Comparison of ENCODE assay signal across 21 cellular contexts in genomic region chrX:118156254-118156952, GRCh38. TPM values are rescaled to one million over a fixed set of nuclear protein-coding genes. Genes with fewer than 3 reads are reported as not detected.
"Had no signal": no experiment of that assay in that cellular context is flagged by ENCODE, and none has a peak within 500 bp of the region (broad histone marks: within the 10 kb centered on the region; RNA-seq: fewer than 3 reads in every experiment).

No MANE protein-coding gene starts in this region.

- H3K27me3 Mint-ChIP-seq: activated CD4-positive, alpha-beta memory T cell treated with anti-CD3 and anti-CD28 coated beads, Interleukin-2, amount 10 ng/mL, durations not matched to agents 7 days and 5 days; activated CD4-positive, alpha-beta T cell treated with anti-CD3 and anti-CD28 coated beads, Interleukin-2, amount 10 ng/mL, durations not matched to agents 24 days and 14 days; activated CD8-positive, alpha-beta memory T cell treated with anti-CD3 and anti-CD28 coated beads, Interleukin-2, amount 10 ng/mL, durations not matched to agents 7 days and 5 days; activated naive CD8-positive, alpha-beta T cell treated with anti-CD3 and anti-CD28 coated beads for 36 hours; T-helper 17 cell had no signal

- H3K36me3 ChIP-seq: breast epithelium, esophagus squamous epithelium, gastrocnemius medialis, left lung, upper lobe of left lung had no signal

- H3K36me3 Mint-ChIP-seq: activated CD8-positive, alpha-beta memory T cell treated with anti-CD3 and anti-CD28 coated beads, Interleukin-2, amount 10 ng/mL, durations not matched to agents 7 days and 5 days; activated naive CD8-positive, alpha-beta T cell treated with anti-CD3 and anti-CD28 coated beads for 36 hours; natural killer cell; stimulated activated effector memory CD8-positive, alpha-beta T cell treated with anti-CD3 and anti-CD28 coated beads, Interleukin-12 subunit alpha, Interleukin-12 subunit beta, amount 100 ng/mL, for 72 hours had no signal

- H3K9me3 Mint-ChIP-seq: activated CD4-positive, alpha-beta memory T cell treated with anti-CD3 and anti-CD28 coated beads, Interleukin-2, amount 10 ng/mL, durations not matched to agents 7 days and 5 days; activated CD4-positive, alpha-beta T cell treated with anti-CD3 and anti-CD28 coated beads, Interleukin-2, amount 10 ng/mL, durations not matched to agents 24 days and 14 days; activated naive CD8-positive, alpha-beta T cell treated with anti-CD3 and anti-CD28 coated beads for 36 hours; natural killer cell; stimulated activated effector memory CD8-positive, alpha-beta T cell treated with anti-CD3 and anti-CD28 coated beads, Interleukin-12 subunit alpha, Interleukin-12 subunit beta, amount 100 ng/mL, for 72 hours had no signal

- H3K27ac ChIP-seq: breast epithelium, coronary artery, esophagus squamous epithelium, gastrocnemius medialis, left lung, psoas muscle, skin epidermis, upper lobe of left lung had no signal

- H3K27me3 ChIP-seq: esophagus squamous epithelium, gastrocnemius medialis, upper lobe of left lung had no signal

- H3K4me1 ChIP-seq: breast epithelium, esophagus squamous epithelium, gastrocnemius medialis, left lung, psoas muscle, upper lobe of left lung had no signal

- H3K4me3 Mint-ChIP-seq: activated CD4-positive, alpha-beta memory T cell treated with anti-CD3 and anti-CD28 coated beads, Interleukin-2, amount 10 ng/mL, durations not matched to agents 7 days and 5 days; activated CD4-positive, alpha-beta T cell treated with anti-CD3 and anti-CD28 coated beads, Interleukin-2, amount 10 ng/mL, durations not matched to agents 24 days and 14 days; activated CD8-positive, alpha-beta memory T cell treated with anti-CD3 and anti-CD28 coated beads, Interleukin-2, amount 10 ng/mL, durations not matched to agents 7 days and 5 days; activated naive CD8-positive, alpha-beta T cell treated with anti-CD3 and anti-CD28 coated beads for 36 hours; endodermal cell; natural killer cell; stimulated activated effector memory CD8-positive, alpha-beta T cell treated with anti-CD3 and anti-CD28 coated beads, Interleukin-12 subunit alpha, Interleukin-12 subunit beta, amount 100 ng/mL, for 72 hours; T-helper 17 cell had no signal

- H3K4me1 Mint-ChIP-seq: activated CD4-positive, alpha-beta memory T cell treated with anti-CD3 and anti-CD28 coated beads, Interleukin-2, amount 10 ng/mL, durations not matched to agents 7 days and 5 days; activated CD4-positive, alpha-beta T cell treated with anti-CD3 and anti-CD28 coated beads, Interleukin-2, amount 10 ng/mL, durations not matched to agents 24 days and 14 days; activated CD8-positive, alpha-beta memory T cell treated with anti-CD3 and anti-CD28 coated beads, Interleukin-2, amount 10 ng/mL, durations not matched to agents 7 days and 5 days; activated naive CD8-positive, alpha-beta T cell treated with anti-CD3 and anti-CD28 coated beads for 36 hours; endodermal cell; natural killer cell; stimulated activated effector memory CD8-positive, alpha-beta T cell treated with anti-CD3 and anti-CD28 coated beads, Interleukin-12 subunit alpha, Interleukin-12 subunit beta, amount 100 ng/mL, for 72 hours; T-helper 17 cell had no signal

- H3K9me3 ChIP-seq: breast epithelium, esophagus squamous epithelium, gastrocnemius medialis, left lung, psoas muscle, upper lobe of left lung had no signal

- DNase-seq: activated CD4-positive, alpha-beta memory T cell treated with anti-CD3 and anti-CD28 coated beads, Interleukin-2, amount 10 ng/mL, durations not matched to agents 7 days and 5 days; activated CD4-positive, alpha-beta T cell treated with anti-CD3 and anti-CD28 coated beads, Interleukin-2, amount 10 ng/mL, durations not matched to agents 24 days and 14 days; activated CD8-positive, alpha-beta memory T cell treated with anti-CD3 and anti-CD28 coated beads, Interleukin-2, amount 10 ng/mL, durations not matched to agents 7 days and 5 days; activated naive CD8-positive, alpha-beta T cell treated with anti-CD3 and anti-CD28 coated beads for 36 hours; activated T-cell treated with anti-CD3 and anti-CD28 coated beads for 4 hours; endodermal cell; esophagus squamous epithelium; gastrocnemius medialis; left lung; natural killer cell; psoas muscle; right cardiac atrium; stimulated activated CD4-positive, alpha-beta T cell treated with anti-CD3 and anti-CD28 coated beads, Interleukin-2, amount 100 ng/mL, for 24 hours; SW 1271; T-helper 17 cell; upper lobe of left lung had no signal

- ATAC-seq: activated CD8-positive, alpha-beta memory T cell treated with anti-CD3 and anti-CD28 coated beads, Interleukin-2, amount 10 ng/mL, durations not matched to agents 7 days and 5 days; gastrocnemius medialis; left lung; natural killer cell; psoas muscle; right cardiac atrium; stimulated activated effector memory CD8-positive, alpha-beta T cell treated with anti-CD3 and anti-CD28 coated beads, Interleukin-12 subunit alpha, Interleukin-12 subunit beta, amount 100 ng/mL, for 72 hours; T-helper 17 cell had no signal

- H3K27ac Mint-ChIP-seq: activated CD4-positive, alpha-beta memory T cell treated with anti-CD3 and anti-CD28 coated beads, Interleukin-2, amount 10 ng/mL, durations not matched to agents 7 days and 5 days; activated CD4-positive, alpha-beta T cell treated with anti-CD3 and anti-CD28 coated beads, Interleukin-2, amount 10 ng/mL, durations not matched to agents 24 days and 14 days; activated CD8-positive, alpha-beta memory T cell treated with anti-CD3 and anti-CD28 coated beads, Interleukin-2, amount 10 ng/mL, durations not matched to agents 7 days and 5 days; activated naive CD8-positive, alpha-beta T cell treated with anti-CD3 and anti-CD28 coated beads for 36 hours; endodermal cell; natural killer cell; stimulated activated effector memory CD8-positive, alpha-beta T cell treated with anti-CD3 and anti-CD28 coated beads, Interleukin-12 subunit alpha, Interleukin-12 subunit beta, amount 100 ng/mL, for 72 hours; T-helper 17 cell had no signal

- H3K4me3 ChIP-seq: breast epithelium, coronary artery, esophagus squamous epithelium, gastrocnemius medialis, left lung, psoas muscle, skin epidermis, upper lobe of left lung had no signal

RNA-seq across cellular contexts. Expression of gene KLHL13, which starts 39.8 kb away (rescaled TPM):
- total RNA-seq: activated CD4-positive, alpha-beta memory T cell treated with anti-CD3 and anti-CD28 coated beads, Interleukin-2, amount 10 ng/mL, durations not matched to agents 7 days and 5 days; osteocyte had no signal
